21 cellular contexts compared by ENCODE assay signal in the genomic region with DNA sequence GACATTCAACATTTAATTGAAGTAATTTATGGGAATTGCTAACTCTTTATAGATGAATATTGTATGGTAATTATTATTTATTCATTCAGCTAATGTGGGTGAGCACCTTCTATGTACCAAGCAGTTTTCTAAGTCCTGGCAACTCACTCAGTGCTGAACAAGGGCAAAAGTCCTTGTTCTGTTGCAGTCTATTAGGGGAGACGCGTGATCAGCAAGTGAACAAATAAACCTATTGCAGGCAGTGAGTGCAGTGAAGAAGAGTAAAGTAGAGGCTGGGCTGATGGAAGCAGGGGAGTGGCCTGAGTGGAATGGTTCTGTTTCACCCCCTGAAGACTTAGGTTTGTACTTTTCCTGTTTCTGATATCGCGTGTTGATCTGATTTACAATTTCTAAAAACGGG.
"Had no signal": no experiment of that assay in that cellular context is flagged by ENCODE, and none has a peak within 500 bp of the region (broad histone marks: within the 10 kb centered on the region; RNA-seq: fewer than 3 reads in every experiment).

No MANE protein-coding gene starts in this region.

- DNase-seq: dermis blood vessel endothelial cell; effector memory CD8-positive, alpha-beta T cell; gastrocnemius medialis; head of caudate nucleus; kidney; left lung; natural killer cell; occipital lobe; ovary; retina; spleen; stimulated activated CD4-positive, alpha-beta T cell treated with anti-CD3 and anti-CD28 coated beads, Interleukin-4, amount 100 ng/mL, for 4 hours; stimulated activated naive CD8-positive, alpha-beta T cell treated with anti-CD3 and anti-CD28 coated beads, Interleukin-15, Interleukin-2, amounts not matched to agents 100 U/mL and 50 U/mL, for 24 hours; upper lobe of left lung had no signal

- H3K27me3 ChIP-seq: gastrocnemius medialis, left lung, ovary, spleen, tibial nerve, upper lobe of left lung had no signal

- H3K4me1 ChIP-seq: left lung had no signal

- H3K9me3 ChIP-seq: gastrocnemius medialis, left lung, ovary, spleen, thoracic aorta, tibial nerve, upper lobe of left lung had no signal

- H3K36me3 ChIP-seq: ovary had no signal

- H3K4me3 ChIP-seq: coronary artery, gastrocnemius medialis, left lung, lung, ovary, skin epidermis, spleen, thoracic aorta, tibial nerve, upper lobe of left lung had no signal

- ATAC-seq: effector memory CD8-positive, alpha-beta T cell; gastrocnemius medialis; left lung; natural killer cell; stimulated activated memory B cell treated with anti-CD40 and anti-IgM and Interleukin-4, amounts not matched to agents 10 μg/mL and 1 μg/mL and 100 μg/mL, for 72 hours; stimulated activated naive CD8-positive, alpha-beta T cell treated with anti-CD3 and anti-CD28 coated beads, Interleukin-15, Interleukin-2, amounts not matched to agents 100 U/mL and 50 U/mL, for 24 hours had no signal

- FAIRE-seq: kidney, urothelium cell line had no signal

- H3K27ac ChIP-seq: coronary artery, gastrocnemius medialis, left lung, ovary, skin epidermis, spleen, thoracic aorta, tibial nerve, upper lobe of left lung had no signal
